9 cellular contexts compared by ENCODE assay signal in the genomic region with DNA sequence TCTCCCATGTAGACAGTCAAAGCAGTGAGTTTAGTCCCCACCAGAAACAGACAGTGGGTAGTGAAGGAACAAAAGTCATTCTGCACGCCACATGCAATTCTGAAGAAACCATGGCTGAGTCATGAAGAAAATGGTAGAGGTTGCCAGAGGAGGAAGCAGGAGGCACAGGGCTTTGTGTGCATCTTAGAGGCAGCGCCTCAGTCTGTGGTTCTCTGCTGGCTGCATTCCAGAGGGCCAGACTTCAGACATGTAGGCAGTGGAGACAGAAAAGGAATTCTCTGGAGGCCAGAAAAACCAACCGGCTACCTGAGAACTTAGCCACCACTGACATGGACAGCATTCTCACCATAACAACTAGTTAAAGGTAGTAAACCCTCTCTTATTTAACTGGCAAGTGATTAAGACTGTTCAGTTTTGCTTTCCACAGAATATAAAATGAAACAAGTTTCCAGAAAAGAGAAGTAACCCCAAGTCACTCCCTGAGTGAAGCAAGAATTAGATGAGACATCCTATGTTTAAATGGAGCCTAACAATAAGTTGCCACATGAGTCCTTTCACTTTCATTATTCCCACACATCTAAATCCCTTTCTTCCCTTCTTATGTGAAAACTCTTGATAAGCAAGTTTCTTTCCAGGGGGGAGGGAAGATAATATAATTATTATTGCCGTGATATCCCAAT.
DNase-seq lines count a peak whose midpoint lies in the region; ATAC-seq lines count a peak whose summit lies in the region.
"Had no signal": no experiment of that assay in that cellular context is flagged by ENCODE, and none has a peak within 500 bp of the region (broad histone marks: within the 10 kb centered on the region; RNA-seq: fewer than 3 reads in every experiment).

No MANE protein-coding gene starts in this region.

- CTCF ChIA-PET in activated CD4-positive, alpha-beta T cell treated with anti-CD3 and anti-CD28 coated beads for 36 hours (lab: Charles Lee): interaction anchor here (0.5 kb wide), 1 partner anchor 32 kb away, joined by 4 read pairs; no protein-coding TSS in a partner anchor

- peak; percentile 71 for ATAC-seq in activated CD4-positive, alpha-beta T cell treated with anti-CD3 and anti-CD28 coated beads for 36 hours
- ATAC-seq in HG03432 (IDR thresholded peaks at IDR 0.05; ENCODE audit: unreplicated experiment) (no peak), HG03097 (IDR thresholded peaks at IDR 0.05; ENCODE audit: low FRiP score, unreplicated experiment) (no peak)
- ATAC-seq: HCT116 had no signal

- no peak overlapping the region for H3K27ac ChIP-seq in substantia nigra (ENCODE audit: low read depth, low read length, poor library complexity, severe bottlenecking)

- DNase-seq in activated CD4-positive, alpha-beta T cell treated with anti-CD3 and anti-CD28 coated beads for 36 hours: peak; percentile 28
- no peak for DNase-seq in activated CD4-positive, alpha-beta T cell treated with anti-CD3 and anti-CD28 coated beads for 4 hours
- no peak for DNase-seq in activated T-helper 1 cell treated with anti-CD3 and anti-CD28 coated beads, Interleukin-12 subunit alpha, Interleukin-12 subunit beta, Interleukin-2, Interleukin-4 antibody, amounts not matched to agents 30 ng/mL and 10 ng/mL and 1 ng/mL, durations not matched to agents 14 hours and 24 hours and 36 hours (ENCODE audit: low spot score)
- DNase-seq in hypothalamus (lab: John Stamatoyannopoulos, UW) (peak in 28 of 51 donors; percentile 1 to 46 (median 14)), substantia nigra (lab: John Stamatoyannopoulos, UW) (peak in 31 of 49 donors; percentile 1 to 67 (median 22)), epidermal melanocyte (ENCODE audit: insufficient read length, low spot score) (no peak)

- intact Hi-C loops in activated CD4-positive, alpha-beta T cell treated with anti-CD3 and anti-CD28 coated beads for 36 hours (cut with DNase I, micrococcal nuclease): loop anchor here in 1 of 2 experiments (2.0 kb wide), 1 partner anchor 19 kb away; no protein-coding TSS in a partner anchor
- intact Hi-C loops in activated T-helper 1 cell treated with anti-CD3 and anti-CD28 coated beads, Interleukin-12 subunit alpha, Interleukin-12 subunit beta, Interleukin-2, Interleukin-4 antibody, amounts not matched to agents 30 ng/mL and 10 ng/mL and 1 ng/mL, durations not matched to agents 14 hours and 24 hours and 36 hours (cut with micrococcal nuclease): loop anchor here (2.0 kb wide), 1 partner anchor 19 kb away; no protein-coding TSS in a partner anchor

- POLR2A ChIA-PET in activated CD4-positive, alpha-beta T cell treated with anti-CD3 and anti-CD28 coated beads for 36 hours (lab: Charles Lee): no interaction called here

- H3K4me1 Mint-ChIP-seq in activated CD4-positive, alpha-beta T cell treated with anti-CD3 and anti-CD28 coated beads for 36 hours: peaks cover 16% of the 10 kb centered on the region
- H3K4me1 Mint-ChIP-seq in activated T-helper 1 cell treated with anti-CD3 and anti-CD28 coated beads, Interleukin-12 subunit alpha, Interleukin-12 subunit beta, Interleukin-2, Interleukin-4 antibody, amounts not matched to agents 30 ng/mL and 10 ng/mL and 1 ng/mL, durations not matched to agents 14 hours and 24 hours and 36 hours (ENCODE audit: low read depth): peaks cover 7% of the 10 kb centered on the region

- H3K27ac Mint-ChIP-seq in activated CD4-positive, alpha-beta T cell treated with anti-CD3 and anti-CD28 coated beads for 36 hours: peak overlapping the region; percentile 23
- H3K27ac Mint-ChIP-seq in activated T-helper 1 cell treated with anti-CD3 and anti-CD28 coated beads, Interleukin-12 subunit alpha, Interleukin-12 subunit beta, Interleukin-2, Interleukin-4 antibody, amounts not matched to agents 30 ng/mL and 10 ng/mL and 1 ng/mL, durations not matched to agents 14 hours and 24 hours and 36 hours: peak overlapping the region; percentile 48

- H3K27me3 Mint-ChIP-seq in activated CD4-positive, alpha-beta T cell treated with anti-CD3 and anti-CD28 coated beads for 36 hours: no peaks in the 10 kb centered on the region
- H3K27me3 Mint-ChIP-seq in activated T-helper 1 cell treated with anti-CD3 and anti-CD28 coated beads, Interleukin-12 subunit alpha, Interleukin-12 subunit beta, Interleukin-2, Interleukin-4 antibody, amounts not matched to agents 30 ng/mL and 10 ng/mL and 1 ng/mL, durations not matched to agents 14 hours and 24 hours and 36 hours (ENCODE audit: insufficient read depth): no peaks in the 10 kb centered on the region

- no peak overlapping the region for H3K4me3 Mint-ChIP-seq in activated CD4-positive, alpha-beta T cell treated with anti-CD3 and anti-CD28 coated beads for 36 hours
- H3K4me3 Mint-ChIP-seq in activated T-helper 1 cell treated with anti-CD3 and anti-CD28 coated beads, Interleukin-12 subunit alpha, Interleukin-12 subunit beta, Interleukin-2, Interleukin-4 antibody, amounts not matched to agents 30 ng/mL and 10 ng/mL and 1 ng/mL, durations not matched to agents 14 hours and 24 hours and 36 hours: no peak overlapping the region

- no peaks in the 10 kb centered on the region for H3K9me3 Mint-ChIP-seq in activated CD4-positive, alpha-beta T cell treated with anti-CD3 and anti-CD28 coated beads for 36 hours (ENCODE audit: low read depth)
- H3K9me3 Mint-ChIP-seq in activated T-helper 1 cell treated with anti-CD3 and anti-CD28 coated beads, Interleukin-12 subunit alpha, Interleukin-12 subunit beta, Interleukin-2, Interleukin-4 antibody, amounts not matched to agents 30 ng/mL and 10 ng/mL and 1 ng/mL, durations not matched to agents 14 hours and 24 hours and 36 hours: peaks cover 3% of the 10 kb centered on the region

- no peaks in the 10 kb centered on the region for H3K36me3 Mint-ChIP-seq in activated CD4-positive, alpha-beta T cell treated with anti-CD3 and anti-CD28 coated beads for 36 hours (ENCODE audit: low read depth)
- H3K36me3 Mint-ChIP-seq in activated T-helper 1 cell treated with anti-CD3 and anti-CD28 coated beads, Interleukin-12 subunit alpha, Interleukin-12 subunit beta, Interleukin-2, Interleukin-4 antibody, amounts not matched to agents 30 ng/mL and 10 ng/mL and 1 ng/mL, durations not matched to agents 14 hours and 24 hours and 36 hours (ENCODE audit: low read depth): no peaks in the 10 kb centered on the region

Comparison
In these comparisons a context has a peak if more than half of its experiments do, and no peak if none do; other contexts are left out.
1. DNase-seq: peak in activated CD4-positive, alpha-beta T cell treated with anti-CD3 and anti-CD28 coated beads for 36 hours (single experiment), hypothalamus (28 of 51) and substantia nigra (31 of 49); none in activated CD4-positive, alpha-beta T cell treated with anti-CD3 and anti-CD28 coated beads for 4 hours (0 of 2), activated T-helper 1 cell treated with anti-CD3 and anti-CD28 coated beads, Interleukin-12 subunit alpha, Interleukin-12 subunit beta, Interleukin-2, Interleukin-4 antibody, amounts not matched to agents 30 ng/mL and 10 ng/mL and 1 ng/mL, durations not matched to agents 14 hours and 24 hours and 36 hours (single experiment) and epidermal melanocyte (single experiment).